13 cellular contexts compared by ENCODE assay signal in genomic region chr11:100618914-100619313, GRCh38.
DNase-seq lines count a peak whose midpoint lies in the region; ATAC-seq and TF ChIP-seq lines count a peak whose summit lies in the region.
"Had no signal": no experiment of that assay in that cellular context is flagged by ENCODE, and none has a peak within 500 bp of the region (broad histone marks: within the 10 kb centered on the region; RNA-seq: fewer than 3 reads in every experiment).

No MANE protein-coding gene starts in this region.

- no peak overlapping the region for H3K23ac ChIP-seq in IMR-90 (ENCODE audit: low read depth, low read length)

- ATAC-seq in IMR-90 (ENCODE audit: low read depth) (no peak), body of pancreas (no peak), foreskin keratinocyte (no peak)
- ATAC-seq: CD8-positive, alpha-beta T cell had no signal

- no peak for TF ChIP-seq RAD21 in IMR-90 (IDR thresholded peaks at IDR 0.05; ENCODE audit: low read length)

- no peaks in the 10 kb centered on the region for H3K79me1 ChIP-seq in IMR-90 (ENCODE audit: low read depth in 1 of 2, low read length in 2 of 2)

- no peak overlapping the region for H2AFZ ChIP-seq in IMR-90 (replicated peaks; ENCODE audit: low read length, poor library complexity)

- no peak overlapping the region for H3K14ac ChIP-seq in IMR-90 (replicated peaks; ENCODE audit: low read depth, low read length)

- H3K56ac ChIP-seq in IMR-90 (ENCODE audit: extremely low read depth, insufficient read depth, low read length): no peak overlapping the region

- H4K8ac ChIP-seq in IMR-90 (ENCODE audit: low read depth in 2 of 2, low read length in 2 of 2): no peak overlapping the region

- H3K9ac ChIP-seq in BLaER1 treated with 17β-estradiol and CSF1 and Interleukin-3, amounts not matched to agents 10 nM and 100 nM: no peak overlapping the region
- H3K9ac ChIP-seq in IMR-90 (ENCODE audit: low read depth, low read length): no peak overlapping the region

- no peaks in the 10 kb centered on the region for H4K20me1 ChIP-seq in BLaER1 treated with 17β-estradiol and CSF1 and Interleukin-3, amounts not matched to agents 10 nM and 100 nM
- H4K20me1 ChIP-seq in IMR-90 (ENCODE audit: insufficient read depth, low read length): no peaks in the 10 kb centered on the region

- H2AK5ac ChIP-seq in IMR-90 (ENCODE audit: low read depth, low read length): no peak overlapping the region

- POLR2A ChIA-PET in IMR-90 (lab: Charles Lee; ENCODE audit: unreplicated experiment): no interaction called here

- H4K91ac ChIP-seq in IMR-90 (ENCODE audit: insufficient read depth, low read depth, low read length): no peak overlapping the region

- H2BK5ac ChIP-seq in IMR-90 (ENCODE audit: low read depth, low read length, poor library complexity, severe bottlenecking): no peak overlapping the region

- TF ChIP-seq CTCF in IMR-90 (conservative IDR thresholded peaks at IDR 0.05; ENCODE audit: low read depth, low read length) (no peak), choroid plexus epithelial cell (conservative IDR thresholded peaks at IDR 0.05; ENCODE audit: low read depth, low read length) (no peak), body of pancreas (IDR thresholded peaks at IDR 0.05) (no peak), foreskin keratinocyte (conservative IDR thresholded peaks at IDR 0.05) (no peak)

- H2AK9ac ChIP-seq in IMR-90 (replicated peaks; ENCODE audit: low read depth, low read length, poor library complexity): no peak overlapping the region

- no peak for DNase-seq in IMR-90
- DNase-seq in choroid plexus epithelial cell (ENCODE audit: low read depth): peak; percentile 28
- DNase-seq in body of pancreas: no peak
- no peak for DNase-seq in foreskin keratinocyte
- DNase-seq in ecto neural progenitor cell (ENCODE audit: low spot score): no peak
- DNase-seq: BE2C; CD8-positive, alpha-beta T cell; COR-L47; DMS153; DMS79 treated with DMSO at 0.1 percent for 48 hours; HFFc6 had no signal

- H3K18ac ChIP-seq in IMR-90 (ENCODE audit: low read depth, low read length): no peak overlapping the region

- intact Hi-C loops in IMR-90 (cut with micrococcal nuclease): no loop called here
- intact Hi-C loops in body of pancreas (cut with DNase I): no loop called here

- peak overlapping the region; percentile 21; the same call in 1 of the 2 replicates for H2BK20ac ChIP-seq in IMR-90 (ENCODE audit: low read depth, low read length)

- H2BK120ac ChIP-seq in IMR-90 (ENCODE audit: low read depth, low read length): peak overlapping the region; percentile 20; the same call in 1 of the 2 replicates

- in situ Hi-C loops in IMR-90 (cut with MboI; ENCODE audit: low sequenced_read_pairs): no loop called here

- H3K9me1 ChIP-seq in IMR-90 (ENCODE audit: insufficient read depth, low read length): no peaks in the 10 kb centered on the region

- peak overlapping the region; percentile 14; the same call in 1 of the 2 replicates for H3K4ac ChIP-seq in IMR-90 (ENCODE audit: low read depth, low read length)

- CTCF ChIA-PET in IMR-90 (lab: Yijun Ruan, JAX): interaction anchor here (0.8 to 1.1 kb wide), 2 partner anchors 11 to 15 kb away, joined by 3 read pairs; no protein-coding TSS in a partner anchor

- no peaks in the 10 kb centered on the region for H3K36me3 ChIP-seq in BLaER1 treated with 17β-estradiol and CSF1 and Interleukin-3, amounts not matched to agents 10 nM and 100 nM
- H3K36me3 ChIP-seq in IMR-90 (ENCODE audit: control insufficient read depth, insufficient read depth, low read length) (no peaks in the 10 kb centered on the region), mesodermal cell (ENCODE audit: control insufficient read depth, insufficient read depth, low read length) (no peaks in the 10 kb centered on the region), body of pancreas (replicated peaks in 1 of 2; ENCODE audit: insufficient read depth in 1 of 2, low read depth in 2 of 2) (no peaks in the 10 kb centered on the region)
- H3K36me3 ChIP-seq: BE2C had no signal

- H3K4me3 ChIP-seq in BLaER1 treated with 17β-estradiol and CSF1 and Interleukin-3, amounts not matched to agents 10 nM and 100 nM: no peak overlapping the region
- no peak overlapping the region for H3K4me3 ChIP-seq in IMR-90 (ENCODE audit: insufficient read depth, low read depth, low read length)
- H3K4me3 ChIP-seq in choroid plexus epithelial cell (ENCODE audit: low read depth, low read length): no peak overlapping the region
- no peak overlapping the region for H3K4me3 ChIP-seq in mesodermal cell (ENCODE audit: extremely low read depth, insufficient read depth, low read length, poor library complexity, severe bottlenecking)
- H3K4me3 ChIP-seq in body of pancreas: no peak overlapping the region

- H2BK15ac ChIP-seq in IMR-90 (ENCODE audit: low read depth, low read length): no peak overlapping the region

- TF ChIP-seq POLR2A in IMR-90 (IDR thresholded peaks at IDR 0.05; ENCODE audit: low read depth, low read length) (no peak), body of pancreas (IDR thresholded peaks at IDR 0.05) (no peak)

- dilution Hi-C loops in IMR-90 (cut with HindIII; ENCODE audit: low sequenced_read_pairs, unreplicated experiment): no loop called here

- H3K4me1 ChIP-seq in BLaER1 treated with 17β-estradiol and CSF1 and Interleukin-3, amounts not matched to agents 10 nM and 100 nM: peaks cover 0 to 14% (median 7%) of the 10 kb centered on the region in 10 experiments; a peak in 12 of 20 replicates
- H3K4me1 ChIP-seq in IMR-90 (ENCODE audit: control insufficient read depth, insufficient read depth, low read length) (peaks cover 3% of the 10 kb centered on the region), mesodermal cell (ENCODE audit: control insufficient read depth, insufficient read depth, low read length, poor library complexity, severe bottlenecking) (peaks cover 19% of the 10 kb centered on the region), body of pancreas (no peaks in the 10 kb centered on the region), foreskin keratinocyte (peaks cover 2% of the 10 kb centered on the region)
- H3K4me1 ChIP-seq: BE2C had no signal

- peak overlapping the region in 7 of 11 experiments; percentile 12 to 54 (median 33); a peak in 7 of 22 replicates for H3K4me2 ChIP-seq in BLaER1 treated with 17β-estradiol and CSF1 and Interleukin-3, amounts not matched to agents 10 nM and 100 nM
- H3K4me2 ChIP-seq in IMR-90 (ENCODE audit: low read depth, low read length): no peak overlapping the region

- H4K5ac ChIP-seq in IMR-90 (ENCODE audit: low read depth, low read length): no peak overlapping the region

- H3K9me3 ChIP-seq in BLaER1 treated with 17β-estradiol and CSF1 and Interleukin-3, amounts not matched to agents 10 nM and 100 nM (replicated peaks in 1 of 11): peaks cover 26 to 36% (median 33%) of the 10 kb centered on the region in 11 experiments
- peaks cover 11% of the 10 kb centered on the region for H3K9me3 ChIP-seq in IMR-90 (ENCODE audit: control insufficient read depth, insufficient read depth, low read length)
- H3K9me3 ChIP-seq in mesodermal cell (ENCODE audit: control insufficient read depth, low read length): peaks cover 30% of the 10 kb centered on the region
- H3K9me3 ChIP-seq in body of pancreas: peaks cover 0 to 17% (median 0%) of the 10 kb centered on the region in 3 donors
- H3K9me3 ChIP-seq: BE2C had no signal

- no CpG with 5 or more reads among the region's 2 CpGs for WGBS in IMR-90 (ENCODE audit: extremely low coverage in 2 of 2, insufficient read length in 1 of 2), 2 experiments
- WGBS in mesodermal cell (ENCODE audit: insufficient coverage in 2 of 2), 2 experiments: 100% methylated on average over 1 of the region's 2 CpGs; no CpG with 5 or more reads in 1 of the 2 experiments
- 74 to 77% methylated on average over 2 of the region's 2 CpGs for WGBS in body of pancreas, 2 donors

- BruUV-seq in IMR-90 (replicated peaks; lab: Mats Ljungman, UMichigan): no TSS peak

- no peak overlapping the region for H3K27ac ChIP-seq in BLaER1 treated with 17β-estradiol and CSF1 and Interleukin-3, amounts not matched to agents 10 nM and 100 nM
- H3K27ac ChIP-seq in IMR-90 (ENCODE audit: insufficient read depth, low read length) (no peak overlapping the region), mesodermal cell (ENCODE audit: low read depth, low read length, severe bottlenecking) (peak overlapping the region; percentile 75), body of pancreas (no peak overlapping the region), foreskin keratinocyte (no peak overlapping the region)

- H3K27me3 ChIP-seq in BLaER1 treated with 17β-estradiol and CSF1 and Interleukin-3, amounts not matched to agents 10 nM and 100 nM: no peaks in the 10 kb centered on the region
- H3K27me3 ChIP-seq in IMR-90 (ENCODE audit: control insufficient read depth, insufficient read depth, low read length): no peaks in the 10 kb centered on the region
- H3K27me3 ChIP-seq in body of pancreas: no peaks in the 10 kb centered on the region
- no peaks in the 10 kb centered on the region for H3K27me3 ChIP-seq in foreskin keratinocyte
- H3K27me3 ChIP-seq: BE2C had no signal

TF ChIP-seq in IMR-90, 13 proteins besides CTCF, POLR2A, EP300 and RAD21 (continues in another document):
- TF ChIP-seq MAZ (IDR thresholded peaks at IDR 0.05; ENCODE audit: borderline replicate concordance, low read depth, low read length) (no peak), RFX5 (IDR thresholded peaks at IDR 0.05; ENCODE audit: low read depth, low read length) (no peak), CEBPB (IDR thresholded peaks at IDR 0.05; ENCODE audit: low read depth, low read length) (no peak), ELK1 (IDR thresholded peaks at IDR 0.05; ENCODE audit: borderline replicate concordance, low read depth, low read length) (no peak), SMC3 (IDR thresholded peaks at IDR 0.05; ENCODE audit: low read depth, low read length) (no peak), MAFK (IDR thresholded peaks at IDR 0.05; ENCODE audit: low read depth, low read length) (no peak), FOS (IDR thresholded peaks at IDR 0.05; ENCODE audit: low read depth, low read length) (no peak), BHLHE40 (IDR thresholded peaks at IDR 0.05; ENCODE audit: low read depth, low read length) (no peak), MXI1 (IDR thresholded peaks at IDR 0.05; ENCODE audit: borderline replicate concordance, low read depth, low read length) (no peak), CHD1 (IDR thresholded peaks at IDR 0.05; ENCODE audit: low read depth, low read length) (no peak)
